2 cellular contexts compared by ENCODE assay signal in genomic region chr15:40957041-40957555, GRCh38.
A peak's percentile ranks its signal among the peaks of the same experiment; 100 is the strongest.
TF ChIP-seq lines count a peak whose summit lies in the region.

No MANE protein-coding gene starts in this region.

TF ChIP-seq in WTC11, 78 proteins besides CTCF, POLR2A, EP300 and RAD21 (continued from another document):
- TF ChIP-seq NFATC4 (CRISPR knock-in tag; IDR thresholded peaks at IDR 0.05) = peak; percentile 8; the same call in 1 of the 2 replicates
- no peak for TF ChIP-seq NR2C2 (CRISPR knock-in tag; IDR thresholded peaks at IDR 0.05)
- TF ChIP-seq EMX1 (CRISPR knock-in tag; IDR thresholded peaks at IDR 0.05) = 0 out of 2 replicates have a peak, but pooled peaks have one; percentile 15
- no peak for TF ChIP-seq ZNF263 (CRISPR knock-in tag; IDR thresholded peaks at IDR 0.05; ENCODE audit: low read depth)
- TF ChIP-seq MLX (CRISPR knock-in tag; IDR thresholded peaks at IDR 0.05) = no peak

TF ChIP-seq in SK-N-SH, 30 proteins besides CTCF, POLR2A, EP300 and RAD21 (continued from another document):
- TF ChIP-seq REST (IDR thresholded peaks at IDR 0.05; ENCODE audit: low read depth, low read length) (no peak), FOXM1 (IDR thresholded peaks at IDR 0.05; ENCODE audit: low read depth) (no peak), FOSL2 (IDR thresholded peaks at IDR 0.05; ENCODE audit: borderline replicate concordance, low read depth) (no peak), EZH2phosphoT487 (IDR thresholded peaks at IDR 0.05; ENCODE audit: borderline replicate concordance, low read depth) (no peak), IRF3 (IDR thresholded peaks at IDR 0.05; ENCODE audit: low read depth, low read length) (no peak), RFX5 (IDR thresholded peaks at IDR 0.05; ENCODE audit: low read length) (no peak), MEF2A (IDR thresholded peaks at IDR 0.05; ENCODE audit: borderline replicate concordance, low read depth) (no peak), TCF12 (IDR thresholded peaks at IDR 0.05) (no peak), JUND (IDR thresholded peaks at IDR 0.05) (no peak), ZBTB33 (IDR thresholded peaks at IDR 0.05; ENCODE audit: borderline replicate concordance, low read depth) (no peak), NFIC (IDR thresholded peaks at IDR 0.05; ENCODE audit: borderline replicate concordance) (no peak), SMC3 (IDR thresholded peaks at IDR 0.05; ENCODE audit: low read depth, low read length) (no peak), YY1 (IDR thresholded peaks at IDR 0.05; ENCODE audit: low read depth) (no peak), RCOR1 (IDR thresholded peaks at IDR 0.05; ENCODE audit: low read length) (no peak), MXI1 (IDR thresholded peaks at IDR 0.05; ENCODE audit: low read depth, low read length) (no peak)
TF ChIP-seq in SK-N-SH: peak in this region for 0.
